Comparison of ENCODE assay signal across 8 cellular contexts in the genomic region with DNA sequence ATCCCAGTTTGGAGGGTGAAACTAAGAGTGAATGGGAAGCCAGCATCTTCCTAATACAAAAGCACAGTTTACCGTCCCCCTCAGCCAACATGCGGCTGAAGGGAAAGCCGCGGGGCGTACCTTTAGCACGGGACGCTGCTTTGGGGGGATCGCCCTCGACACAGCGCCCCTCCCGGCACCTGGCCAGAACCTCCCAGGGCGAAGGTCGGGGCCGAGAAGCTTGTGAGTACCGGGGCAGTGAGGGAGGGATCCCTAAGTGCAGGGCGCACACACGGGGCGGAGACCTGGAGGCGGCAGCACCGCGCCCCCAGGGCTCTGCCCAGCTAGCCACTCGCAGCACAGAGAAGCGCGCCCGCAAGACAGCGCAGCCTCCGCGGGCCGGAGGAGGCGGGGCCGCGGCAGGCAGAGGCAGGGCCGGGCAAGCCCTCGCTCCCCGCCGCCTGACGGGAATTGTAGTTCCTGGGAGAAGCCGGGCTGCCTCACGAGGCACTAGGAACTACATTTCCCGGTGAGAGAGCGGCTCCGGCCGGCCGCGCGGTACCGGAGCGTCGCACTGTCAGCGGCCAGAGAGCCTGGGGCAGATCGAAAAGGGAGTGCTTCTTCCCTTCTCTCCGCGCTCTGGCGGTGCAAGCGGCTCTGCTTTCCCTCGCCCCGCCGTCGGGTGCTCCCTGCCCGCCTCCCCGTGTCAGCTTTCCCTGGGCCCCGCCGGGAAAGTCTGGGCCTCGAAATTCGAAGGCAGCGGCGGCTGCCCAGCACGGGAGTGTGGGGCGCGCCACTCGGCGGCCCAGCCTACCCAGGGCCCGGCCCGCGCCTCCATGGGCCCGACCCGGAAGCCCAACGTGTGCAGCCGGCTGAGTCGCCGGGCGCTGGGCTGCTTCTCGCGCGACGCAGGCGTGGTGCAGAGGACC.
DNase-seq lines count a peak whose midpoint lies in the region; ATAC-seq and TF ChIP-seq lines count a peak whose summit lies in the region.

A gene with protein sequence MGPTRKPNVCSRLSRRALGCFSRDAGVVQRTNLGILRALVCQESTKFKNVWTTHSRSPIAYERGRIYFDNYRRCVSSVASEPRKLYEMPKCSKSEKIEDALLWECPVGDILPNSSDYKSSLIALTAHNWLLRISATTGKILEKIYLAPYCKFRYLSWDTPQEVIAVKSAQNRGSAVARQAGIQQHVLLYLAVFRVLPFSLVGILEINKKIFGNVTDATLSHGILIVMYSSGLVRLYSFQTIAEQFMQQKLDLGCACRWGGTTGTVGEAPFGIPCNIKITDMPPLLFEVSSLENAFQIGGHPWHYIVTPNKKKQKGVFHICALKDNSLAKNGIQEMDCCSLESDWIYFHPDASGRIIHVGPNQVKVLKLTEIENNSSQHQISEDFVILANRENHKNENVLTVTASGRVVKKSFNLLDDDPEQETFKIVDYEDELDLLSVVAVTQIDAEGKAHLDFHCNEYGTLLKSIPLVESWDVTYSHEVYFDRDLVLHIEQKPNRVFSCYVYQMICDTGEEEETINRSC (plus strand): TSS at position 464 of the 908 bp plus-strand sequence. CDS start 352 bp downstream, at position 816.
Gene METTL8, minus strand, starts transcription at position 228 of the 908 bp plus-strand sequence. CDS start 41,805 bp downstream, outside the sequence.

- TF ChIP-seq CTCF in AG09319 (IDR thresholded peaks at IDR 0.05; ENCODE audit: low read depth, low read length): peak; percentile 10

- ATAC-seq in GM18909 (IDR thresholded peaks at IDR 0.05; ENCODE audit: poor library complexity, unreplicated experiment) (peak; percentile 94), HG03175 (IDR thresholded peaks at IDR 0.05; ENCODE audit: unreplicated experiment) (peak; percentile 92)

- DNase-seq in AG09319 (ENCODE audit: extremely low read depth, low read depth): peak; percentile 88
- DNase-seq in NCI-H345 (lab: John Stamatoyannopoulos, UW): peak; percentile 97
- peak; percentile 78 to 89 (median 84) for DNase-seq in activated CD4-positive, CD25-positive, alpha-beta regulatory T cell (lab: John Stamatoyannopoulos, UW)
- DNase-seq in central memory CD4-positive, alpha-beta T cell: peak; percentile 93
- DNase-seq in iris pigment epithelial cell (ENCODE audit: low read depth): peak; percentile 97
- peak; percentile 90 for DNase-seq in stimulated activated CD4-positive, alpha-beta T cell treated with anti-CD3 and anti-CD28 coated beads, Interleukin-12 subunit alpha, Interleukin-12 subunit beta, amount 100 ng/mL, for 4 hours

Comparison
In these comparisons a context has a peak if more than half of its experiments do, and no peak if none do; other contexts are left out.
1. Peak in every context shown above with its lines: DNase-seq and ATAC-seq.